In the genomic region with DNA sequence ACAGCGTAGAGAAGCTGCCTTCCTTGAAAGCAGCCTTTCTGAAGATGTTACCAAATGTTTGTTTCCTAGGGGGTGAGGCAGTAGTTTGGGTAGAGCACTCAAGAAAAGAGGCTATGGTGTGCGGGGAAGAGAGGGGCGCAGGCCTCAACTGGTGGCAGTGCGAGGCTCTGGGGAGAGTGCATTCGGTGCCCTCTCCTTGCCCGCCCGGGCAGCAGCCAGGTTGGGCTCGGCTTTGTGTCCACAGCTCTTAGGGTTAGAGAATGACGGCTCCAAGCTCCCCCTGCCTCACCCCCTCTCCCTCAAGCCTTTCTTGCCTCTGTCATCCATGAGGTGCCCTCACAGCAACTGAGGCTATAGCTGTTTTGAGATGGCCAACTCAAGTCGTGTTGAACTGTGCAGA, we compare ENCODE assay signal across 17 cellular contexts.
"Had no signal": no experiment of that assay in that cellular context is flagged by ENCODE, and none has a peak within 500 bp of the region (broad histone marks: within the 10 kb centered on the region; RNA-seq: fewer than 3 reads in every experiment).

No MANE protein-coding gene starts in this region.

- H3K27me3 Mint-ChIP-seq: activated CD8-positive, alpha-beta T cell treated with anti-CD3 and anti-CD28 coated beads for 36 hours; brain; central memory CD8-positive, alpha-beta T cell; stimulated activated naive CD8-positive, alpha-beta T cell treated with anti-CD3 and anti-CD28 coated beads, Interleukin-15, amount 100 ng/mL, for 72 hours; T-cell had no signal

- H3K9me3 Mint-ChIP-seq: activated CD8-positive, alpha-beta T cell treated with anti-CD3 and anti-CD28 coated beads for 36 hours; activated naive CD4-positive, alpha-beta T cell treated with anti-CD3 and anti-CD28 coated beads, Interleukin-2, amount 50 U/mL, for 72 hours; activated T-cell treated with anti-CD3 and anti-CD28 coated beads, Interleukin-2, amount 50 U/mL, for 72 hours; central memory CD8-positive, alpha-beta T cell; stimulated activated naive CD8-positive, alpha-beta T cell treated with anti-CD3 and anti-CD28 coated beads, Interleukin-15, amount 100 ng/mL, for 72 hours; T-cell had no signal

- H3K4me3 Mint-ChIP-seq: activated CD8-positive, alpha-beta T cell treated with anti-CD3 and anti-CD28 coated beads for 36 hours; activated T-cell treated with anti-CD3 and anti-CD28 coated beads, Interleukin-2, amount 50 U/mL, for 72 hours; brain; central memory CD8-positive, alpha-beta T cell; stimulated activated naive CD8-positive, alpha-beta T cell treated with anti-CD3 and anti-CD28 coated beads, Interleukin-15, amount 100 ng/mL, for 72 hours; T-cell had no signal

- H3K27me3 ChIP-seq: esophagus muscularis mucosa, upper lobe of left lung had no signal

- H3K9me3 ChIP-seq: esophagus muscularis mucosa, upper lobe of left lung had no signal

- H3K27ac Mint-ChIP-seq: activated CD8-positive, alpha-beta T cell treated with anti-CD3 and anti-CD28 coated beads for 36 hours; activated T-cell treated with anti-CD3 and anti-CD28 coated beads, Interleukin-2, amount 50 U/mL, for 72 hours; T-cell had no signal

- DNase-seq: activated CD4-positive, alpha-beta T cell treated with anti-CD3 and anti-CD28 coated beads for 4 hours; activated CD8-positive, alpha-beta T cell treated with anti-CD3 and anti-CD28 coated beads for 36 hours; activated gamma-delta T cell; activated T-cell treated with anti-CD3 and anti-CD28 coated beads, Interleukin-2, amount 50 U/mL, for 72 hours; amygdala; mammary epithelial cell; small intestine; stimulated activated CD4-positive, alpha-beta T cell treated with anti-CD3 and anti-CD28 coated beads, Interleukin-4, amount 100 ng/mL, for 4 hours; stimulated activated CD8-positive, alpha-beta memory T cell treated with anti-CD3 and anti-CD28 coated beads, Interleukin-4, amount 100 ng/mL, for 48 hours; stimulated activated naive CD8-positive, alpha-beta T cell treated with anti-CD3 and anti-CD28 coated beads, Interleukin-15, amount 100 ng/mL, for 72 hours; T-cell; upper lobe of left lung had no signal

- ATAC-seq: activated CD8-positive, alpha-beta T cell treated with anti-CD3 and anti-CD28 coated beads for 36 hours; activated naive CD4-positive, alpha-beta T cell treated with anti-CD3 and anti-CD28 coated beads, Interleukin-2, amount 50 U/mL, for 72 hours; activated T-cell treated with anti-CD3 and anti-CD28 coated beads, Interleukin-2, amount 50 U/mL, for 72 hours; T-cell had no signal

- H3K4me1 Mint-ChIP-seq: brain had no signal

- H3K27ac ChIP-seq: esophagus muscularis mucosa had no signal

- H3K4me3 ChIP-seq: coronary artery, esophagus muscularis mucosa, upper lobe of left lung had no signal
